1 cellular context compared by ENCODE assay signal in the genomic region with DNA sequence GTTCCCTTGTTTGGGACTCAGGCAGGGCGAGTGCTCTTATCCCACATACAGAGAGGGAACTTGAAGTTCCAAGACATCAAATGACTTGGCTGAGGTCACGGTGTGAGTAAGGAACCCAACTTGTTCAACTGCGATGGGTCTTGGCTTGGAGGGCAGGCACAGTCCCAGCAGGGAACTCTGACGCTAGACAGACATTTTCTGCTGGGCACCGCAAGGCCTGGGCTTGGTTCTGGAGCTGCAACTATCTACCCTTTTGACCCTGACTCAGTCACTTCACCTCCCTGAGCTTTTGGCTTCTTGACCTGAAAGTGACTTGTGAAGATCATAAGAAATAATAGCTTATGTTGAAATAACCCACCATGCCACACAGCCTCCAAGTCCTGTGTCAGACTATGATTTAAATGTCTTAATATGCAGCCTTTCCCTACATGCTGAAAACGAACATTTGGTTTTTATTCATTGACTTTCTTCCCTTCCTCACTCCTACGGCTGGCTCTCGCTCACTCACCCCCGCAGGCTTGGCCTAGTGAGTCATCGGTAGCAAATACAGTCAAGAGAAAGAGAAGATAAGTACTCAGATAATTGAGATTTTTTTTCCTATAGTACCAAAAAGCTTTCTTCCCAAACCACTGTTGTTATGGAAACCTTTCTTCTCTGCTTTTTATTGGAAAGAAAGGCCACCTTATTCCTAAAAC.
TF ChIP-seq lines count a peak whose summit lies in the region.

No MANE protein-coding gene starts in this region.

TF ChIP-seq in liver, 16 proteins besides CTCF, POLR2A, EP300 and RAD21 (continued from another document):
- TF ChIP-seq, protein P1, sequence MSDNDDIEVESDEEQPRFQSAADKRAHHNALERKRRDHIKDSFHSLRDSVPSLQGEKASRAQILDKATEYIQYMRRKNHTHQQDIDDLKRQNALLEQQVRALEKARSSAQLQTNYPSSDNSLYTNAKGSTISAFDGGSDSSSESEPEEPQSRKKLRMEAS (IDR thresholded peaks at IDR 0.05): no peak
